ENCODE assay signal across 1 cellular context in the genomic region with DNA sequence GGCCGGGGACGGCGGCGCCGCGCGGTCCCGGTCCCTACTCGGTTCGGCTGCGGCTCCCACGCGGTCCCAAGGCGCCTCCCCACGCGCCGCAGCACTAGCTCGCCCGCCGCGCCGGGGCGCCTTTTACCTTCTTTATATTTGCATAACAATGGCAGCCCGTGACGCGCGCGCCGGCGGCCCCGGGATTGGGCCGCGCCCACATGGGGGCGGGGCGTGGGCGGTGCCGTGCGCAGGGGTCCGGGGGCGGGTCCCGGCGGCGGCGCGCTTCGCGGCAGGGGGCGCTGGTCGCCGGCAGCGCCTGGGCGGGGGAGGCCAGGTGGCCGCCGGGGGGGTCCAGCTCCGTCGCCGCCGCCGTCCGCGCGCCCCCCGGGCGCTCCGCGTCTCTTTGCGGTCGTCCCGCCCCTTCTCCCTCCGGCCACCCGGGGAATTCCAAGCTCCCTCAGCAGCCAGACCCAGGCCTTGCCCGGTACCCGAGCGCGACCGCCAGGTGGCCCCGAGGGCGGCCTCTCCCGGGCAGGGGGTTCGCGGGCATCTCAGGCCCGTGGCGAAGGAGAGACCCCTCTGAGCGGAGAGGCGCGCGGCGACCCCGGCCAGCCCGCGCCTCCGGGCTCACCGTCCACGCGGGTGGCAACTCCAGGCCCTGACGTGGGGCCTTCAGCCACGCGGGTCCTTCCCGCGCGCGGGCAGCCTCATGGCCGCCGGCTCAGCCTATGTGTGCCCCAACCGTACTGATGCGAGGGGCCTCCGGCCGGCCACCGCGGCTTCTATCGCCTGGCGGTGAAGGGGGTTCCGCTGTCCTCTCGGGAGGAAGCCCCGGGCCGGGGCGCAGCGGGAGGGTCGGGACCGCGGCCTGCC.
TF ChIP-seq lines count a peak whose summit lies in the region.

A gene with protein sequence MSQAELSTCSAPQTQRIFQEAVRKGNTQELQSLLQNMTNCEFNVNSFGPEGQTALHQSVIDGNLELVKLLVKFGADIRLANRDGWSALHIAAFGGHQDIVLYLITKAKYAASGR (minus strand): TSS at position 96 of the 855 bp plus-strand sequence. CDS start 343 bp downstream, outside the sequence.

TF ChIP-seq in WTC11, 78 proteins besides CTCF, POLR2A, EP300 and RAD21 (continued from another document and continues in another):
- TF ChIP-seq, protein P1, sequence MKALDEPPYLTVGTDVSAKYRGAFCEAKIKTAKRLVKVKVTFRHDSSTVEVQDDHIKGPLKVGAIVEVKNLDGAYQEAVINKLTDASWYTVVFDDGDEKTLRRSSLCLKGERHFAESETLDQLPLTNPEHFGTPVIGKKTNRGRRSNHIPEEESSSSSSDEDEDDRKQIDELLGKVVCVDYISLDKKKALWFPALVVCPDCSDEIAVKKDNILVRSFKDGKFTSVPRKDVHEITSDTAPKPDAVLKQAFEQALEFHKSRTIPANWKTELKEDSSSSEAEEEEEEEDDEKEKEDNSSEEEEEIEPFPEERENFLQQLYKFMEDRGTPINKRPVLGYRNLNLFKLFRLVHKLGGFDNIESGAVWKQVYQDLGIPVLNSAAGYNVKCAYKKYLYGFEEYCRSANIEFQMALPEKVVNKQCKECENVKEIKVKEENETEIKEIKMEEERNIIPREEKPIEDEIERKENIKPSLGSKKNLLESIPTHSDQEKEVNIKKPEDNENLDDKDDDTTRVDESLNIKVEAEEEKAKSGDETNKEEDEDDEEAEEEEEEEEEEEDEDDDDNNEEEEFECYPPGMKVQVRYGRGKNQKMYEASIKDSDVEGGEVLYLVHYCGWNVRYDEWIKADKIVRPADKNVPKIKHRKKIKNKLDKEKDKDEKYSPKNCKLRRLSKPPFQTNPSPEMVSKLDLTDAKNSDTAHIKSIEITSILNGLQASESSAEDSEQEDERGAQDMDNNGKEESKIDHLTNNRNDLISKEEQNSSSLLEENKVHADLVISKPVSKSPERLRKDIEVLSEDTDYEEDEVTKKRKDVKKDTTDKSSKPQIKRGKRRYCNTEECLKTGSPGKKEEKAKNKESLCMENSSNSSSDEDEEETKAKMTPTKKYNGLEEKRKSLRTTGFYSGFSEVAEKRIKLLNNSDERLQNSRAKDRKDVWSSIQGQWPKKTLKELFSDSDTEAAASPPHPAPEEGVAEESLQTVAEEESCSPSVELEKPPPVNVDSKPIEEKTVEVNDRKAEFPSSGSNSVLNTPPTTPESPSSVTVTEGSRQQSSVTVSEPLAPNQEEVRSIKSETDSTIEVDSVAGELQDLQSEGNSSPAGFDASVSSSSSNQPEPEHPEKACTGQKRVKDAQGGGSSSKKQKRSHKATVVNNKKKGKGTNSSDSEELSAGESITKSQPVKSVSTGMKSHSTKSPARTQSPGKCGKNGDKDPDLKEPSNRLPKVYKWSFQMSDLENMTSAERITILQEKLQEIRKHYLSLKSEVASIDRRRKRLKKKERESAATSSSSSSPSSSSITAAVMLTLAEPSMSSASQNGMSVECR (CRISPR knock-in tag; IDR thresholded peaks at IDR 0.05; ENCODE audit: borderline replicate concordance) = 0 out of 2 replicates have a peak, but pooled peaks have one; percentile 24
- peak; percentile 64; the same call in 1 of the 2 replicates for TF ChIP-seq SP1 (CRISPR knock-in tag; conservative IDR thresholded peaks at IDR 0.05)
- TF ChIP-seq, protein P2, sequence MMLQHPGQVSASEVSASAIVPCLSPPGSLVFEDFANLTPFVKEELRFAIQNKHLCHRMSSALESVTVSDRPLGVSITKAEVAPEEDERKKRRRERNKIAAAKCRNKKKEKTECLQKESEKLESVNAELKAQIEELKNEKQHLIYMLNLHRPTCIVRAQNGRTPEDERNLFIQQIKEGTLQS (CRISPR knock-in tag; conservative IDR thresholded peaks at IDR 0.05) = no peak
- TF ChIP-seq, protein P3, sequence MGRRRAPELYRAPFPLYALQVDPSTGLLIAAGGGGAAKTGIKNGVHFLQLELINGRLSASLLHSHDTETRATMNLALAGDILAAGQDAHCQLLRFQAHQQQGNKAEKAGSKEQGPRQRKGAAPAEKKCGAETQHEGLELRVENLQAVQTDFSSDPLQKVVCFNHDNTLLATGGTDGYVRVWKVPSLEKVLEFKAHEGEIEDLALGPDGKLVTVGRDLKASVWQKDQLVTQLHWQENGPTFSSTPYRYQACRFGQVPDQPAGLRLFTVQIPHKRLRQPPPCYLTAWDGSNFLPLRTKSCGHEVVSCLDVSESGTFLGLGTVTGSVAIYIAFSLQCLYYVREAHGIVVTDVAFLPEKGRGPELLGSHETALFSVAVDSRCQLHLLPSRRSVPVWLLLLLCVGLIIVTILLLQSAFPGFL (CRISPR knock-in tag; IDR thresholded peaks at IDR 0.05; ENCODE audit: borderline replicate concordance) = no peak
- TF ChIP-seq MYBL2 (CRISPR knock-in tag; IDR thresholded peaks at IDR 0.05) = no peak
- 0 out of 2 replicates have a peak, but pooled peaks have one; percentile 15 for TF ChIP-seq TP53 (CRISPR knock-in tag; IDR thresholded peaks at IDR 0.05)
- TF ChIP-seq JAZF1 (CRISPR knock-in tag; IDR thresholded peaks at IDR 0.05) = no peak
- TF ChIP-seq ZNF671 (CRISPR knock-in tag; IDR thresholded peaks at IDR 0.05) = no peak
- TF ChIP-seq, protein P4, sequence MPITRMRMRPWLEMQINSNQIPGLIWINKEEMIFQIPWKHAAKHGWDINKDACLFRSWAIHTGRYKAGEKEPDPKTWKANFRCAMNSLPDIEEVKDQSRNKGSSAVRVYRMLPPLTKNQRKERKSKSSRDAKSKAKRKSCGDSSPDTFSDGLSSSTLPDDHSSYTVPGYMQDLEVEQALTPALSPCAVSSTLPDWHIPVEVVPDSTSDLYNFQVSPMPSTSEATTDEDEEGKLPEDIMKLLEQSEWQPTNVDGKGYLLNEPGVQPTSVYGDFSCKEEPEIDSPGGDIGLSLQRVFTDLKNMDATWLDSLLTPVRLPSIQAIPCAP (CRISPR knock-in tag; IDR thresholded peaks at IDR 0.05) = no peak
- TF ChIP-seq NFYB (CRISPR knock-in tag; conservative IDR thresholded peaks at IDR 0.05; ENCODE audit: low read depth) = peak; percentile 41
- TF ChIP-seq SMAD3 (CRISPR knock-in tag; IDR thresholded peaks at IDR 0.05; ENCODE audit: borderline replicate concordance) = no peak
- no peak for TF ChIP-seq FOXJ3 (CRISPR knock-in tag; IDR thresholded peaks at IDR 0.05; ENCODE audit: borderline replicate concordance)
- TF ChIP-seq GRHL2 (CRISPR knock-in tag; IDR thresholded peaks at IDR 0.05; ENCODE audit: insufficient replicate concordance, severe bottlenecking) = no peak
- no peak for TF ChIP-seq SMAD4 (CRISPR knock-in tag; IDR thresholded peaks at IDR 0.05)
- no peak for TF ChIP-seq ZNF121 (CRISPR knock-in tag; IDR thresholded peaks at IDR 0.05)
- no peak for TF ChIP-seq RELA (CRISPR knock-in tag; IDR thresholded peaks at IDR 0.05; ENCODE audit: borderline replicate concordance)
- TF ChIP-seq, protein P5, sequence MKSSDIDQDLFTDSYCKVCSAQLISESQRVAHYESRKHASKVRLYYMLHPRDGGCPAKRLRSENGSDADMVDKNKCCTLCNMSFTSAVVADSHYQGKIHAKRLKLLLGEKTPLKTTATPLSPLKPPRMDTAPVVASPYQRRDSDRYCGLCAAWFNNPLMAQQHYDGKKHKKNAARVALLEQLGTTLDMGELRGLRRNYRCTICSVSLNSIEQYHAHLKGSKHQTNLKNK (CRISPR knock-in tag; IDR thresholded peaks at IDR 0.05) = 0 out of 2 replicates have a peak, but pooled peaks have one; percentile 16
- no peak for TF ChIP-seq NFATC4 (CRISPR knock-in tag; IDR thresholded peaks at IDR 0.05)
- peak; percentile 9; the same call in 1 of the 2 replicates for TF ChIP-seq TEAD1 (CRISPR knock-in tag; IDR thresholded peaks at IDR 0.05)
- TF ChIP-seq, protein P6, sequence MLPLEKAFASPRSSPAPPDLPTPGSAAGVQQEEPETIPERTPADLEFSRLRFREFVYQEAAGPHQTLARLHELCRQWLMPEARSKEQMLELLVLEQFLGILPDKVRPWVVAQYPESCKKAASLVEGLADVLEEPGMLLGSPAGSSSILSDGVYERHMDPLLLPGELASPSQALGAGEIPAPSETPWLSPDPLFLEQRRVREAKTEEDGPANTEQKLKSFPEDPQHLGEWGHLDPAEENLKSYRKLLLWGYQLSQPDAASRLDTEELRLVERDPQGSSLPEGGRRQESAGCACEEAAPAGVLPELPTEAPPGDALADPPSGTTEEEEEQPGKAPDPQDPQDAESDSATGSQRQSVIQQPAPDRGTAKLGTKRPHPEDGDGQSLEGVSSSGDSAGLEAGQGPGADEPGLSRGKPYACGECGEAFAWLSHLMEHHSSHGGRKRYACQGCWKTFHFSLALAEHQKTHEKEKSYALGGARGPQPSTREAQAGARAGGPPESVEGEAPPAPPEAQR (CRISPR knock-in tag; IDR thresholded peaks at IDR 0.05) = no peak
- TF ChIP-seq, protein P7, sequence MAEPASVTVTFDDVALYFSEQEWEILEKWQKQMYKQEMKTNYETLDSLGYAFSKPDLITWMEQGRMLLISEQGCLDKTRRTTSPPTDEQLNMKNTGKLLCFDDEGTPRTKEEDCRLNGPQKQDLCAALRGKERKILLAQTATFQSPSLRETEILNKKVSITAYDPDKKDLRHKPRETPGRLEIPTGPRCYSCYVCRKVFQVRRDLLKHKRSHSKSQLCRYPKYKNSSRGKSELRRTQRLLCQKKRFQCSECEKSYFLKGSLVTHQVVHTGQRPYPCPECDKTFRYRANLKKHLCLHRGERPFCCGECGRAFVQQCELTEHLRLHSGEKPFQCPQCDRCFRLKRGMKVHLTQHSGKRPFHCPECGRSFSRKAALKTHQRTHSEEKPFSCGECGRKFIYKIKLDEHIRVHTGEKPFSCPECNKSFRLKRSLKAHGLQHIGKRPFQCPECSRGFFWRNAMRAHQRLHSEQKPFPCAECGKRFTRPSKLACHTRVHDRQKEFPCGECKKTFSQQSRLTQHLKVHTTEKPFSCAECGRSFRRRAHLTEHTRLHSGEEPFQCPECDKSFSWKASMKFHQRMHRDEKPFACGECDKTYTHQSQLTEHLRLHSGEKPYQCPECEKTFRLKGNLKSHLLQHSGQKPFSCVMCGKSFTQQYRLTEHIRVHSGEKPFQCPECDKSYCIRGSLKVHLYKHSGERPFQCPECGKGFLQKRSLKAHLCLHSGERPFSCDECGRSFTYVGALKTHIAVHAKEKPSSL (CRISPR knock-in tag; conservative IDR thresholded peaks at IDR 0.05) = no peak
- TF ChIP-seq, protein P8, sequence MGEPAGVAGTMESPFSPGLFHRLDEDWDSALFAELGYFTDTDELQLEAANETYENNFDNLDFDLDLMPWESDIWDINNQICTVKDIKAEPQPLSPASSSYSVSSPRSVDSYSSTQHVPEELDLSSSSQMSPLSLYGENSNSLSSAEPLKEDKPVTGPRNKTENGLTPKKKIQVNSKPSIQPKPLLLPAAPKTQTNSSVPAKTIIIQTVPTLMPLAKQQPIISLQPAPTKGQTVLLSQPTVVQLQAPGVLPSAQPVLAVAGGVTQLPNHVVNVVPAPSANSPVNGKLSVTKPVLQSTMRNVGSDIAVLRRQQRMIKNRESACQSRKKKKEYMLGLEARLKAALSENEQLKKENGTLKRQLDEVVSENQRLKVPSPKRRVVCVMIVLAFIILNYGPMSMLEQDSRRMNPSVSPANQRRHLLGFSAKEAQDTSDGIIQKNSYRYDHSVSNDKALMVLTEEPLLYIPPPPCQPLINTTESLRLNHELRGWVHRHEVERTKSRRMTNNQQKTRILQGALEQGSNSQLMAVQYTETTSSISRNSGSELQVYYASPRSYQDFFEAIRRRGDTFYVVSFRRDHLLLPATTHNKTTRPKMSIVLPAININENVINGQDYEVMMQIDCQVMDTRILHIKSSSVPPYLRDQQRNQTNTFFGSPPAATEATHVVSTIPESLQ (CRISPR knock-in tag; IDR thresholded peaks at IDR 0.05) = no peak
- no peak for TF ChIP-seq GABPB1 (CRISPR knock-in tag; IDR thresholded peaks at IDR 0.05)
- TF ChIP-seq NFE2L1 (CRISPR knock-in tag; IDR thresholded peaks at IDR 0.05) = no peak
- no peak for TF ChIP-seq TCF7 (CRISPR knock-in tag; IDR thresholded peaks at IDR 0.05; ENCODE audit: low read depth)
- TF ChIP-seq ATF1 (CRISPR knock-in tag; IDR thresholded peaks at IDR 0.05) = no peak
- no peak for TF ChIP-seq CREM (CRISPR knock-in tag; IDR thresholded peaks at IDR 0.05)
- TF ChIP-seq ZNF396 (CRISPR knock-in tag; IDR thresholded peaks at IDR 0.05; ENCODE audit: borderline replicate concordance) = no peak
- TF ChIP-seq, protein P9, sequence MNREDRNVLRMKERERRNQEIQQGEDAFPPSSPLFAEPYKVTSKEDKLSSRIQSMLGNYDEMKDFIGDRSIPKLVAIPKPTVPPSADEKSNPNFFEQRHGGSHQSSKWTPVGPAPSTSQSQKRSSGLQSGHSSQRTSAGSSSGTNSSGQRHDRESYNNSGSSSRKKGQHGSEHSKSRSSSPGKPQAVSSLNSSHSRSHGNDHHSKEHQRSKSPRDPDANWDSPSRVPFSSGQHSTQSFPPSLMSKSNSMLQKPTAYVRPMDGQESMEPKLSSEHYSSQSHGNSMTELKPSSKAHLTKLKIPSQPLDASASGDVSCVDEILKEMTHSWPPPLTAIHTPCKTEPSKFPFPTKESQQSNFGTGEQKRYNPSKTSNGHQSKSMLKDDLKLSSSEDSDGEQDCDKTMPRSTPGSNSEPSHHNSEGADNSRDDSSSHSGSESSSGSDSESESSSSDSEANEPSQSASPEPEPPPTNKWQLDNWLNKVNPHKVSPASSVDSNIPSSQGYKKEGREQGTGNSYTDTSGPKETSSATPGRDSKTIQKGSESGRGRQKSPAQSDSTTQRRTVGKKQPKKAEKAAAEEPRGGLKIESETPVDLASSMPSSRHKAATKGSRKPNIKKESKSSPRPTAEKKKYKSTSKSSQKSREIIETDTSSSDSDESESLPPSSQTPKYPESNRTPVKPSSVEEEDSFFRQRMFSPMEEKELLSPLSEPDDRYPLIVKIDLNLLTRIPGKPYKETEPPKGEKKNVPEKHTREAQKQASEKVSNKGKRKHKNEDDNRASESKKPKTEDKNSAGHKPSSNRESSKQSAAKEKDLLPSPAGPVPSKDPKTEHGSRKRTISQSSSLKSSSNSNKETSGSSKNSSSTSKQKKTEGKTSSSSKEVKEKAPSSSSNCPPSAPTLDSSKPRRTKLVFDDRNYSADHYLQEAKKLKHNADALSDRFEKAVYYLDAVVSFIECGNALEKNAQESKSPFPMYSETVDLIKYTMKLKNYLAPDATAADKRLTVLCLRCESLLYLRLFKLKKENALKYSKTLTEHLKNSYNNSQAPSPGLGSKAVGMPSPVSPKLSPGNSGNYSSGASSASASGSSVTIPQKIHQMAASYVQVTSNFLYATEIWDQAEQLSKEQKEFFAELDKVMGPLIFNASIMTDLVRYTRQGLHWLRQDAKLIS (CRISPR knock-in tag; IDR thresholded peaks at IDR 0.05; ENCODE audit: borderline replicate concordance) = no peak
- TF ChIP-seq, protein P10, sequence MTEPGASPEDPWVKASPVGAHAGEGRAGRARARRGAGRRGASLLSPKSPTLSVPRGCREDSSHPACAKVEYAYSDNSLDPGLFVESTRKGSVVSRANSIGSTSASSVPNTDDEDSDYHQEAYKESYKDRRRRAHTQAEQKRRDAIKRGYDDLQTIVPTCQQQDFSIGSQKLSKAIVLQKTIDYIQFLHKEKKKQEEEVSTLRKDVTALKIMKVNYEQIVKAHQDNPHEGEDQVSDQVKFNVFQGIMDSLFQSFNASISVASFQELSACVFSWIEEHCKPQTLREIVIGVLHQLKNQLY (CRISPR knock-in tag; IDR thresholded peaks at IDR 0.05) = no peak
- TF ChIP-seq, protein P11, sequence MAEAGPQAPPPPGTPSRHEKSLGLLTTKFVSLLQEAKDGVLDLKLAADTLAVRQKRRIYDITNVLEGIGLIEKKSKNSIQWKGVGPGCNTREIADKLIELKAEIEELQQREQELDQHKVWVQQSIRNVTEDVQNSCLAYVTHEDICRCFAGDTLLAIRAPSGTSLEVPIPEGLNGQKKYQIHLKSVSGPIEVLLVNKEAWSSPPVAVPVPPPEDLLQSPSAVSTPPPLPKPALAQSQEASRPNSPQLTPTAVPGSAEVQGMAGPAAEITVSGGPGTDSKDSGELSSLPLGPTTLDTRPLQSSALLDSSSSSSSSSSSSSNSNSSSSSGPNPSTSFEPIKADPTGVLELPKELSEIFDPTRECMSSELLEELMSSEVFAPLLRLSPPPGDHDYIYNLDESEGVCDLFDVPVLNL (CRISPR knock-in tag; IDR thresholded peaks at IDR 0.05; ENCODE audit: borderline replicate concordance, low read depth) = no peak
- TF ChIP-seq ZNF219 (CRISPR knock-in tag; IDR thresholded peaks at IDR 0.05; ENCODE audit: borderline replicate concordance) = no peak
